In the genomic region with DNA sequence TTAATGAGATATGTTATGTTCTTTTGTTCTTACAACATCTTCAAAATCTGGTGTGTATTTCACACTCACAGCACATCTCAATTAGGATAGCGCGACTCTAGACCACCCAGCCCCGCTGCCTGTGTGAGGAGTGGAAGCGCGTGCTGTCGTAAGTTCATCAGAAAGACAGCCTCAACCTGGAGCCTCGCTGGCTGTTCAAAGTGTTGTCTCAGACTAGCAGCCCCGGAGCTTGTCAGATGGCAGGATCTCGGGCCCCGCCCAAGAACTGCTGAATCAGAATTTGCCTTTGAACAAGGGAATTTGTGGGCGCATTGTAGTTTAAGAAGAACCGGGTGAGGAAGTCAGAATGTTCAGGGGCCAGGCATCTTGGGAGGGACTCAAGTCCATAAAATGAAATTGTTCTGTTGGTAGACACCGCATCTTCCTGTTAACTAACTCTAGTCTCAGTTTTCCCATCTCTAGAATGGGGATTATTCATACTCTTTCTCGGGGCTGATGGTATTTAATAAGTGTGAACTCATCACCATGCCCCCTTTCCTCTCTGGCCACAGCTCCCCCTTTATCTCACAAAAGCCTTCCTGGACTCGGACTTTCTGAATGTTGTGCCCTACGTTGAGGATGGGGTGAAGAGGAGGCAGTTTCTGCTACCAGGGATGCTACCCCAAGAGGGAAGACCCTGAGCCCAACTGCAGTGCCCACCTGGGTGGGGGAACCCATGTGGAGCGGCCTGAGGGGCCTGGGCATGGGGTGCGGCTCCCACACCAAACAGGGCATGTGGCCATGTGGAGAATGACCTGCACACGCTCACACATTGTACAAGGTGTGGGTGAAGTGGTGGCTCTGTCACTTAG, we compare ENCODE assay signal across 9 cellular contexts. TPM values are rescaled to one million over a fixed set of nuclear protein-coding genes. Genes with fewer than 3 reads are reported as not detected.
A peak's percentile ranks its signal among the peaks of the same experiment; 100 is the strongest.
DNase-seq lines count a peak whose midpoint lies in the region; ATAC-seq, FAIRE-seq and TF ChIP-seq lines count a peak whose summit lies in the region.
"Had no signal": no experiment of that assay in that cellular context is flagged by ENCODE, and none has a peak within 500 bp of the region (broad histone marks: within the 10 kb centered on the region; RNA-seq: fewer than 3 reads in every experiment).

No MANE protein-coding gene starts in this region.

- ATAC-seq in Right ventricle myocardium superior (ENCODE audit: poor library complexity) = no peak
- no peak for ATAC-seq in GM18909 (IDR thresholded peaks at IDR 0.05; ENCODE audit: poor library complexity, unreplicated experiment)
- no peak for ATAC-seq in pancreas
- no peak for ATAC-seq in GM21447 (IDR thresholded peaks at IDR 0.05; ENCODE audit: unreplicated experiment)

- FAIRE-seq in pancreas (lab: Jason Lieb, UNC) = no peak

- DNase-seq in Right ventricle myocardium superior = peak; percentile 63
- no peak for DNase-seq in right atrium auricular region (ENCODE audit: low spot score)
- DNase-seq in putamen (ENCODE audit: low spot score) = peak; percentile 60
- DNase-seq in pancreas = no peak
- DNase-seq: NCI-H524 treated with DMSO at 0.1 percent for 48 hours had no signal

- H3K27me3 Mint-ChIP-seq in activated naive CD4-positive, alpha-beta T cell treated with anti-CD3 and anti-CD28 coated beads, Interleukin-2, amount 50 U/mL, for 24 hours = no peaks in the 10 kb centered on the region

- peaks cover 0 to 31% of the 10 kb centered on the region in 2 donors for H3K4me1 ChIP-seq in right atrium auricular region
- no peaks in the 10 kb centered on the region for H3K4me1 ChIP-seq in urinary bladder (ENCODE audit: insufficient read depth)
- H3K4me1 ChIP-seq in pancreas = peaks cover 0 to 23% (median 0%) of the 10 kb centered on the region in 3 donors

- no peak overlapping the region for H3K27ac ChIP-seq in right atrium auricular region
- peak overlapping the region; percentile 72 for H3K27ac ChIP-seq in urinary bladder (ENCODE audit: low read depth)
- H3K27ac ChIP-seq in pancreas = no peak overlapping the region

- TF ChIP-seq CTCF in right atrium auricular region (IDR thresholded peaks at IDR 0.05) (no peak), pancreas (IDR thresholded peaks at IDR 0.05) (no peak)

- WGBS in urinary bladder = 81% methylated on average over 19 of the region's 19 CpGs
- 90% methylated on average over 19 of the region's 19 CpGs for WGBS in pancreas, 2 donors

- H3K4me3 ChIP-seq in right atrium auricular region = no peak overlapping the region
- H3K4me3 ChIP-seq in urinary bladder (ENCODE audit: low read depth, low read length) = no peak overlapping the region
- no peak overlapping the region for H3K4me3 ChIP-seq in pancreas

- H3K27ac Mint-ChIP-seq in activated naive CD4-positive, alpha-beta T cell treated with anti-CD3 and anti-CD28 coated beads, Interleukin-2, amount 50 U/mL, for 24 hours = peak overlapping the region; percentile 83

- H3K36me3 ChIP-seq in right atrium auricular region (no peaks in the 10 kb centered on the region), urinary bladder (ENCODE audit: insufficient read depth) (no peaks in the 10 kb centered on the region), pancreas (no peaks in the 10 kb centered on the region)

- H3K4me3 Mint-ChIP-seq in activated naive CD4-positive, alpha-beta T cell treated with anti-CD3 and anti-CD28 coated beads, Interleukin-2, amount 50 U/mL, for 24 hours = peak overlapping the region; percentile 45

- H3K27me3 ChIP-seq in right atrium auricular region (no peaks in the 10 kb centered on the region), pancreas (no peaks in the 10 kb centered on the region)

- no peaks in the 10 kb centered on the region for H3K36me3 Mint-ChIP-seq in activated naive CD4-positive, alpha-beta T cell treated with anti-CD3 and anti-CD28 coated beads, Interleukin-2, amount 50 U/mL, for 24 hours

- no peaks in the 10 kb centered on the region for H3K9me3 Mint-ChIP-seq in activated naive CD4-positive, alpha-beta T cell treated with anti-CD3 and anti-CD28 coated beads, Interleukin-2, amount 50 U/mL, for 24 hours

- no peaks in the 10 kb centered on the region for H3K9me3 ChIP-seq in right atrium auricular region
- H3K9me3 ChIP-seq in pancreas = no peaks in the 10 kb centered on the region

- H3K4me1 Mint-ChIP-seq in activated naive CD4-positive, alpha-beta T cell treated with anti-CD3 and anti-CD28 coated beads, Interleukin-2, amount 50 U/mL, for 24 hours = peaks cover 67% of the 10 kb centered on the region

- intact Hi-C loops in Right ventricle myocardium superior (cut with DNase I) (loop anchor here (5.0 kb wide), 1 partner anchor 37 kb away; no protein-coding TSS in a partner anchor), pancreas (cut with DNase I) (no loop called here)

RNA-seq across cellular contexts. Expression of a gene that starts 40.4 kb away (rescaled TPM):
- 22.8 TPM for total RNA-seq in Right ventricle myocardium superior
- 10 to 100 TPM; 32.3 to 49.5 TPM for total RNA-seq in right atrium auricular region
- total RNA-seq in urinary bladder = 35.7 TPM
- 57.4 TPM for polyA plus RNA-seq in urinary bladder
- 10 to 100 TPM; 19.3 to 66.7 (median 38.1) TPM for total RNA-seq in pancreas
- 10 to 100 TPM; 23.6 to 41.9 TPM for polyA plus RNA-seq in pancreas

Comparison
In these comparisons a context has a peak if more than half of its experiments do, and no peak if none do; other contexts are left out.
1. DNase-seq: peak in Right ventricle myocardium superior (single experiment) and putamen (single experiment); none in right atrium auricular region (single experiment) and pancreas (0 of 6).